8 cellular contexts compared by ENCODE assay signal in genomic region chr16:57091990-57092785, GRCh38. TPM values are rescaled to one million over a fixed set of nuclear protein-coding genes. Genes with fewer than 3 reads are reported as not detected.
DNase-seq lines count a peak whose midpoint lies in the region; ATAC-seq and TF ChIP-seq lines count a peak whose summit lies in the region.

TSS of gene CPNE2 (plus strand) at chr16:57092583. CDS start at chr16:57110743, 18,160 bp downstream.

- TF ChIP-seq CTCF in GM12865 (IDR thresholded peaks at IDR 0.05; ENCODE audit: insufficient read depth, low read depth, low read length, missing control alignments): peak; percentile 4
- no peak for TF ChIP-seq CTCF in coronary artery (IDR thresholded peaks at IDR 0.05)
- peak; percentile 5 for TF ChIP-seq CTCF in smooth muscle cell (IDR thresholded peaks at IDR 0.05; ENCODE audit: borderline replicate concordance, insufficient read depth, poor library complexity, severe bottlenecking)

- peaks cover 5% of the 10 kb centered on the region for H3F3A ChIP-seq in smooth muscle cell (ENCODE audit: low read depth)

- no peaks in the 10 kb centered on the region for H3K9me3 Mint-ChIP-seq in T-helper 1 cell treated with Interleukin-12 subunit alpha and Interleukin-12 subunit beta and Interleukin-4 antibody, amounts not matched to agents 30 μg/mL and 1 μg/mL, for 36 hours

- peaks cover 7% of the 10 kb centered on the region for H4K20me1 ChIP-seq in smooth muscle cell (ENCODE audit: low read depth)

- under 1% methylated on average over 69 of the region's 99 CpGs for WGBS in smooth muscle cell (ENCODE audit: low lambda C conversion rate)

- H3K36me3 Mint-ChIP-seq in T-helper 1 cell treated with Interleukin-12 subunit alpha and Interleukin-12 subunit beta and Interleukin-4 antibody, amounts not matched to agents 30 μg/mL and 1 μg/mL, for 36 hours (ENCODE audit: low read depth): no peaks in the 10 kb centered on the region

- peaks cover 13% of the 10 kb centered on the region for H3K79me2 ChIP-seq in smooth muscle cell (ENCODE audit: low read depth)

- H3K4me3 Mint-ChIP-seq in T-helper 1 cell treated with Interleukin-12 subunit alpha and Interleukin-12 subunit beta and Interleukin-4 antibody, amounts not matched to agents 30 μg/mL and 1 μg/mL, for 36 hours: peak within 1 kb of the TSS; percentile 81

- no peaks in the 10 kb centered on the region for H3K9me3 ChIP-seq in smooth muscle cell (replicated peaks; ENCODE audit: low read depth)

- no peak for ATAC-seq in HG02571 (IDR thresholded peaks at IDR 0.05; ENCODE audit: unreplicated experiment)

- peaks cover 9% of the 10 kb centered on the region for H3K4me1 ChIP-seq in smooth muscle cell (ENCODE audit: low read depth)

- H3K27ac ChIP-seq in coronary artery (peak within 1 kb of the TSS; percentile 80 to 92), layer of hippocampus (ENCODE audit: low read depth, low read length) (peak within 1 kb of the TSS; percentile 98), smooth muscle cell (ENCODE audit: low read depth) (peak within 1 kb of the TSS; percentile 47)

- in situ Hi-C loops in ACHN (cut with HindIII; ENCODE audit: low pct_ligation_motif_present, low pct_unique_long_range_greater_than_20kb, low sequenced_read_pairs): no loop called here

- no peaks in the 10 kb centered on the region for H3K27me3 ChIP-seq in layer of hippocampus (ENCODE audit: control insufficient read depth, insufficient read depth, low read length)
- no peaks in the 10 kb centered on the region for H3K27me3 ChIP-seq in smooth muscle cell (ENCODE audit: low read depth)

- H3K4me2 ChIP-seq in smooth muscle cell: peak within 1 kb of the TSS; percentile 99

- peak; percentile 78 for DNase-seq in ACHN
- peak; percentile 50 for DNase-seq in GM12865 (ENCODE audit: low read depth)
- peak; percentile 41 for DNase-seq in HT1080 (ENCODE audit: low read depth)
- DNase-seq in coronary artery (ENCODE audit: low spot score): no peak
- peak; percentile 23 for DNase-seq in smooth muscle cell (lab: John Stamatoyannopoulos, UW; ENCODE audit: unreplicated experiment)

- peak within 1 kb of the TSS; percentile 63 for H3K27ac Mint-ChIP-seq in T-helper 1 cell treated with Interleukin-12 subunit alpha and Interleukin-12 subunit beta and Interleukin-4 antibody, amounts not matched to agents 30 μg/mL and 1 μg/mL, for 36 hours

- peaks cover 31% of the 10 kb centered on the region for H3K27me3 Mint-ChIP-seq in T-helper 1 cell treated with Interleukin-12 subunit alpha and Interleukin-12 subunit beta and Interleukin-4 antibody, amounts not matched to agents 30 μg/mL and 1 μg/mL, for 36 hours (ENCODE audit: low read depth)

- H3K9ac ChIP-seq in smooth muscle cell (ENCODE audit: low read depth): peak within 1 kb of the TSS; percentile 39

- H2AFZ ChIP-seq in smooth muscle cell (ENCODE audit: low read depth): peak within 1 kb of the TSS; percentile 93

- H3K4me3 ChIP-seq in GM12865 (ENCODE audit: low read depth, low read length): peak within 1 kb of the TSS; percentile 61
- peak within 1 kb of the TSS; percentile 94 for H3K4me3 ChIP-seq in coronary artery
- H3K4me3 ChIP-seq in smooth muscle cell: peak within 1 kb of the TSS; percentile 84

- no peaks in the 10 kb centered on the region for H3K4me1 Mint-ChIP-seq in T-helper 1 cell treated with Interleukin-12 subunit alpha and Interleukin-12 subunit beta and Interleukin-4 antibody, amounts not matched to agents 30 μg/mL and 1 μg/mL, for 36 hours (ENCODE audit: low read depth)

- no peaks in the 10 kb centered on the region for H3K36me3 ChIP-seq in smooth muscle cell (ENCODE audit: low read depth)

RNA-seq across cellular contexts. Expression of gene CPNE2, which starts in this region (rescaled TPM):
- 36.1 and 51.5 TPM in 2 replicates for total RNA-seq in HT1080 (2014; rRNA removed; shearing (Covaris generic))
- 51.9 and 61.3 TPM in 2 replicates for polyA plus RNA-seq in HT1080 (2015; cell fraction: cytosol; rRNA removed)
- 19.6 and 20.4 TPM in 2 replicates for polyA plus RNA-seq in HT1080 (2015; cell fraction: nucleus; rRNA removed)
- total RNA-seq in smooth muscle cell: 18.2 and 19.3 TPM in 2 replicates
- polyA plus RNA-seq in smooth muscle cell: 19.8 and 27.2 TPM in 2 replicates

Comparison
In these comparisons a context has a peak if more than half of its experiments do, and no peak if none do; other contexts are left out.
1. H3K27ac ChIP-seq: peak in every context shown above with its lines; median percentile 98 in layer of hippocampus; 86 in coronary artery; 47 in smooth muscle cell.